1 cellular context compared by ENCODE assay signal in genomic region chr22:32310777-32311176, GRCh38.
TF ChIP-seq lines count a peak whose summit lies in the region.

No MANE protein-coding gene starts in this region.

TF ChIP-seq in HepG2, 621 proteins besides CTCF, POLR2A, EP300 and RAD21:
- TF ChIP-seq YEATS4 (CRISPR knock-in tag; IDR thresholded peaks at IDR 0.05; ENCODE audit: borderline replicate concordance) (no peak), FOSL2 (CRISPR knock-in tag; IDR thresholded peaks at IDR 0.05) (peak; percentile 36; the same call in 1 of the 2 replicates)
